ENCODE assay signal across 23 cellular contexts in the genomic region with DNA sequence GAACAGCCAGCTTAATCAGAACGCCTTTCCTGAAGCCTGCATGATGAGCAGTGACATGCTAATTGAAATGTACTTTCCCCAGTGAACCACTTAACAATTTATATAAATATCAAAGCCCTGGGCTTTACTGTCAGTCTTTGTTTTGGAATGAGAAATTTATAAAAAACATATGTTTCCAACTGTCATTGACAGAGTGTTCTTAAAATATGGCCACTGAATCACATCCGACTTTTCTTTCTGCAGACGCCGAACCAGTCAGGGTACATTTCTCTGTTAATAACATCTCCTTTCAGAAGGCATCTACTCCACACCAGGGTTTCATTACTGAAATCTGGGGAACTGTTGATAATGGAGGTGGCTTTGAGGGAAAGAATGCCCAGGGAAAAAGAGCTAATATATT.
"Had no signal": no experiment of that assay in that cellular context is flagged by ENCODE, and none has a peak within 500 bp of the region (broad histone marks: within the 10 kb centered on the region; RNA-seq: fewer than 3 reads in every experiment).

No MANE protein-coding gene starts in this region.

- H3K27ac Mint-ChIP-seq: activated B cell treated with CpG ODN at 0.5 μM for 24 hours; activated CD4-positive, alpha-beta memory T cell treated with anti-CD3 and anti-CD28 coated beads, Interleukin-2, amount 10 ng/mL, durations not matched to agents 7 days and 5 days; activated naive CD4-positive, alpha-beta T cell treated with anti-CD3 and anti-CD28 coated beads for 36 hours; activated naive CD8-positive, alpha-beta T cell; activated T-helper 17 cell treated with anti-CD3 and anti-CD28 coated beads, Interleukin-2, amount 50 U/mL, for 72 hours; T-cell had no signal

- H3K4me1 Mint-ChIP-seq: activated B cell treated with CpG ODN at 0.5 μM for 24 hours; activated CD4-positive, alpha-beta memory T cell treated with anti-CD3 and anti-CD28 coated beads, Interleukin-2, amount 10 ng/mL, durations not matched to agents 7 days and 5 days; activated T-helper 17 cell treated with anti-CD3 and anti-CD28 coated beads, Interleukin-2, amount 50 U/mL, for 72 hours; T-cell had no signal

- H3K27me3 Mint-ChIP-seq: activated CD4-positive, alpha-beta memory T cell treated with anti-CD3 and anti-CD28 coated beads, Interleukin-2, amount 10 ng/mL, durations not matched to agents 7 days and 5 days had no signal

- H3K9me3 Mint-ChIP-seq: activated CD4-positive, alpha-beta memory T cell treated with anti-CD3 and anti-CD28 coated beads, Interleukin-2, amount 10 ng/mL, durations not matched to agents 7 days and 5 days; activated naive CD4-positive, alpha-beta T cell treated with anti-CD3 and anti-CD28 coated beads for 36 hours; activated T-helper 17 cell treated with anti-CD3 and anti-CD28 coated beads, Interleukin-2, amount 50 U/mL, for 72 hours; T-cell had no signal

- ATAC-seq: activated T-helper 17 cell treated with anti-CD3 and anti-CD28 coated beads, Interleukin-2, amount 50 U/mL, for 72 hours; T-cell had no signal

- DNase-seq: activated B cell treated with CpG ODN at 0.5 μM for 24 hours; activated CD4-positive, alpha-beta memory T cell treated with anti-CD3 and anti-CD28 coated beads, Interleukin-2, amount 10 ng/mL, durations not matched to agents 7 days and 5 days; activated CD4-positive, alpha-beta T cell treated with anti-CD3 and anti-CD28 coated beads, Interleukin-2, amount 50 U/mL, for 1 hour; activated gamma-delta T cell; activated naive CD4-positive, alpha-beta T cell treated with anti-CD3 and anti-CD28 coated beads for 36 hours; activated T-cell treated with anti-CD3 and anti-CD28 coated beads for 4 hours; activated T-cell treated with anti-CD3 and anti-CD28 coated beads, Interleukin-2, amount 50 U/mL, for 48 hours; amygdala; caudate nucleus; KG1; MV-4-11; NCI-H1092 treated with DMSO at 0.1 percent for 48 hours; NCI-H1417 treated with DMSO at 0.1 percent for 48 hours; NCI-H1694 treated with DMSO at 0.1 percent for 48 hours; NCI-H2029 treated with DMSO at 0.1 percent for 48 hours; NCI-H345; NCI-H510A treated with DMSO at 0.1 percent for 48 hours; SHP77 treated with DMSO at 0.1 percent for 48 hours; T-cell; T-helper 2 cell; T1000 had no signal

- H3K36me3 Mint-ChIP-seq: activated naive CD8-positive, alpha-beta T cell; T-cell had no signal

- H3K4me3 Mint-ChIP-seq: activated B cell treated with CpG ODN at 0.5 μM for 24 hours; activated CD4-positive, alpha-beta memory T cell treated with anti-CD3 and anti-CD28 coated beads, Interleukin-2, amount 10 ng/mL, durations not matched to agents 7 days and 5 days; activated naive CD4-positive, alpha-beta T cell treated with anti-CD3 and anti-CD28 coated beads for 36 hours; activated naive CD8-positive, alpha-beta T cell; activated T-helper 17 cell treated with anti-CD3 and anti-CD28 coated beads, Interleukin-2, amount 50 U/mL, for 72 hours; T-cell had no signal
